Comparison of ENCODE assay signal across 13 cellular contexts in the genomic region with DNA sequence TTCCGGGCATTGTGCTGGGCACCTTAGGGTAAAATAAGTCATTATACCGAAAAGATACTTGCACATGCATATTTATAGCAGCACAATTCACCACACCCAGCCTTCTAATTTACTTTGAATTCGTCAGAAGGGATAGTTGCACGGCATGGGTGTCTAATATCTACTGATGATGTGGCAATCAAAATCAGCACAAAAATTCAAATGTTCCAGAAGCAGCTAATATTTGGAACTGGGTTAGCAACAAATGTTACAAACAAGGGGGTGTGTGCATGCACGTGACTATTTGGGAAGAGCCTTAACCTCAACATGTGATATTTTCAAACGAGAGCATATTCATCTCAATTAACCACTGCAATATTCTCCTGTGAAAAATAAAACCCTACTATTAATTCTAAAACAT.
DNase-seq lines count a peak whose midpoint lies in the region; ATAC-seq and TF ChIP-seq lines count a peak whose summit lies in the region.
"Had no signal": no experiment of that assay in that cellular context is flagged by ENCODE, and none has a peak within 500 bp of the region (broad histone marks: within the 10 kb centered on the region; RNA-seq: fewer than 3 reads in every experiment).

No MANE protein-coding gene starts in this region.

- no peaks in the 10 kb centered on the region for H3K36me3 ChIP-seq in osteoblast (ENCODE audit: insufficient read depth, low read length)
- H3K36me3 ChIP-seq in aorta (ENCODE audit: control insufficient read depth in 1 of 2, insufficient read depth in 2 of 2, low read length in 1 of 2), result no peaks in the 10 kb centered on the region
- H3K36me3 ChIP-seq in brain microvascular endothelial cell (replicated peaks), result no peaks in the 10 kb centered on the region

- peak; percentile 73 for ATAC-seq in Right ventricle myocardium inferior
- ATAC-seq in aorta (ENCODE audit: low FRiP score), result peak; percentile 64
- ATAC-seq: activated CD4-positive, alpha-beta T cell treated with anti-CD3 and anti-CD28 coated beads for 36 hours; naive thymus-derived CD4-positive, alpha-beta T cell; stimulated activated naive CD8-positive, alpha-beta T cell treated with anti-CD3 and anti-CD28 coated beads, Interleukin-15, amount 100 ng/mL, for 72 hours had no signal

- H3K27ac ChIP-seq in osteoblast (ENCODE audit: low read depth, low read length), result peak overlapping the region; percentile 95
- no peak overlapping the region for H3K27ac ChIP-seq in aorta (ENCODE audit: low read depth in 1 of 2, low read length in 2 of 2)
- no peak overlapping the region for H3K27ac ChIP-seq in brain microvascular endothelial cell

- H3K4me3 ChIP-seq in fibroblast of the aortic adventitia (ENCODE audit: low read depth, low read length), result no peak overlapping the region
- H3K4me3 ChIP-seq in osteoblast (ENCODE audit: insufficient read depth, low read length), result no peak overlapping the region
- no peak overlapping the region for H3K4me3 ChIP-seq in aorta (ENCODE audit: low read length in 2 of 2)
- no peak overlapping the region for H3K4me3 ChIP-seq in brain microvascular endothelial cell (ENCODE audit: low read depth, low read length)

- TF ChIP-seq CTCF in fibroblast of the aortic adventitia (IDR thresholded peaks at IDR 0.05; ENCODE audit: insufficient read depth, low read length), result no peak
- no peak for TF ChIP-seq CTCF in osteoblast (IDR thresholded peaks at IDR 0.05; ENCODE audit: extremely low read depth, low read depth, low read length)
- TF ChIP-seq CTCF in brain microvascular endothelial cell (IDR thresholded peaks at IDR 0.05; ENCODE audit: low read depth, low read length, missing control alignments), result no peak

- DNase-seq in Right ventricle myocardium inferior (ENCODE audit: missing footprints) (no peak), cardiac septum (ENCODE audit: low spot score) (no peak), fibroblast of the aortic adventitia (ENCODE audit: low read depth) (peak; percentile 85), osteoblast (ENCODE audit: insufficient read length, low spot score, missing footprints) (no peak), aorta (no peak), RPMI8226 (no peak), DMS79 treated with DMSO at 0.1 percent for 48 hours (lab: John Stamatoyannopoulos, UW) (no peak), brain microvascular endothelial cell (no peak)
- DNase-seq: 8988T; activated CD4-positive, alpha-beta T cell treated with anti-CD3 and anti-CD28 coated beads for 36 hours; naive thymus-derived CD4-positive, alpha-beta T cell; NCI-H446 treated with DMSO at 0.1 percent for 48 hours; stimulated activated naive CD8-positive, alpha-beta T cell treated with anti-CD3 and anti-CD28 coated beads, Interleukin-15, amount 100 ng/mL, for 72 hours had no signal

- in situ Hi-C loops in brain microvascular endothelial cell (cut with HindIII; ENCODE audit: low pct_ligation_motif_present, low sequenced_read_pairs), result no loop called here

- no peak overlapping the region for H2AFZ ChIP-seq in osteoblast (ENCODE audit: low read length)

- H3K9me3 ChIP-seq in osteoblast (ENCODE audit: low read depth, low read length), result no peaks in the 10 kb centered on the region
- H3K9me3 ChIP-seq in aorta (ENCODE audit: control insufficient read depth, low read length), result no peaks in the 10 kb centered on the region

- H3K4me1 ChIP-seq in osteoblast (ENCODE audit: insufficient read depth, low read length), result peaks cover 27% of the 10 kb centered on the region
- H3K4me1 ChIP-seq in aorta (ENCODE audit: control insufficient read depth in 1 of 2, insufficient read depth in 2 of 2, low read length in 2 of 2), result peaks cover 0 to 3% of the 10 kb centered on the region in 2 donors

- H3K79me2 ChIP-seq in osteoblast (ENCODE audit: insufficient read depth, low read length), result peaks cover 29% of the 10 kb centered on the region

- WGBS in aorta, 2 donors, result 73 to 84% methylated on average over 6 of the region's 6 CpGs

- H3K27me3 ChIP-seq in osteoblast (ENCODE audit: insufficient read depth, low read length) (no peaks in the 10 kb centered on the region), aorta (ENCODE audit: control insufficient read depth in 1 of 2, insufficient read depth in 2 of 2, low read length in 1 of 2) (no peaks in the 10 kb centered on the region), brain microvascular endothelial cell (replicated peaks) (no peaks in the 10 kb centered on the region)

- intact Hi-C loops in Right ventricle myocardium inferior (cut with DNase I) (no loop called here), cardiac septum (cut with DNase I) (no loop called here), aorta (cut with DNase I) (no loop called here)

- H3K4me2 ChIP-seq in osteoblast (ENCODE audit: insufficient read depth, low read length), result peak overlapping the region; percentile 31

- no peaks in the 10 kb centered on the region for H4K20me1 ChIP-seq in osteoblast (ENCODE audit: insufficient read depth, low read length)
